ENCODE assay signal across 8 cellular contexts in genomic region chr12:57740656-57741412, GRCh38. TPM values are rescaled to one million over a fixed set of nuclear protein-coding genes. Genes with fewer than 3 reads are reported as not detected.
DNase-seq lines count a peak whose midpoint lies in the region; ATAC-seq, FAIRE-seq and TF ChIP-seq lines count a peak whose summit lies in the region.

No MANE protein-coding gene starts in this region.

- intact Hi-C loops in uterus (cut with DNase I; ENCODE audit: low total_unique reads): no loop called here

- H3K4me3 ChIP-seq in skin epidermis (peak overlapping the region; percentile 2 to 45 (median 31)), uterus (no peak overlapping the region)

- H3K27ac ChIP-seq in skin epidermis (peak overlapping the region in 13 of 21 experiments; percentile 24 to 87 (median 65)), uterus (no peak overlapping the region)

- H3K36me3 ChIP-seq in uterus: no peaks in the 10 kb centered on the region

- DNase-seq in GM12891 (ENCODE audit: insufficient read length, low spot score): peak; percentile 75
- DNase-seq in NOMO-1 treated with DMSO at 0.1 percent for 48 hours (lab: John Stamatoyannopoulos, UW; ENCODE audit: unreplicated experiment): peak; percentile 30
- DNase-seq in activated effector memory CD4-positive, alpha-beta T cell treated with anti-CD3 and anti-CD28 coated beads, Interleukin-2, amount 50 U/mL, for 16 hours: peak; percentile 92
- DNase-seq in uterus: no peak
- DNase-seq in frontal cortex (ENCODE audit: low spot score in 2 of 2): no peak
- no peak for DNase-seq in cortex of kidney (lab: John Stamatoyannopoulos, UW)

- peaks cover 0 to 27% of the 10 kb centered on the region in 2 donors for H3K4me1 ChIP-seq in uterus

- peaks cover 18 to 26% of the 10 kb centered on the region in 2 donors for H3K27me3 ChIP-seq in uterus

- no peak for TF ChIP-seq CTCF in uterus (IDR thresholded peaks at IDR 0.05)

- TF ChIP-seq POLR2A in GM12891 (IDR thresholded peaks at IDR 0.05; ENCODE audit: low read depth, low read length): no peak
- TF ChIP-seq POLR2A in uterus (IDR thresholded peaks at IDR 0.05): no peak

- FAIRE-seq in GM12891 (lab: Jason Lieb, UNC) (peak; percentile 90), frontal cortex (lab: Jason Lieb, UNC) (no peak)

- H3K9me3 ChIP-seq in uterus: no peaks in the 10 kb centered on the region

- ATAC-seq in GM21737 (IDR thresholded peaks at IDR 0.05; ENCODE audit: unreplicated experiment): peak; percentile 46

TF ChIP-seq in GM12891, 5 proteins besides CTCF, POLR2A, EP300 and RAD21:
- no peak for TF ChIP-seq TAF1 (IDR thresholded peaks at IDR 0.05; ENCODE audit: low read depth, low read length)
- TF ChIP-seq SPI1 (IDR thresholded peaks at IDR 0.05; ENCODE audit: low read depth, low read length): peak; percentile 40
- TF ChIP-seq POLR2AphosphoS5 (IDR thresholded peaks at IDR 0.05; ENCODE audit: low read depth, low read length): no peak
- no peak for TF ChIP-seq POU2F2 (IDR thresholded peaks at IDR 0.05; ENCODE audit: low read depth, low read length)
- TF ChIP-seq PAX5 (IDR thresholded peaks at IDR 0.05; ENCODE audit: insufficient read depth, low read length, severe bottlenecking): no peak

RNA-seq across cellular contexts. Expression of gene AGAP2, which starts 2.3 kb away (rescaled TPM):
- 6.3 TPM for polyA plus RNA-seq in GM12891 (2012; ENCODE audit: low read depth, missing spikeins)
- 1 to 10 TPM in 3 of 4 donors, under 1 TPM in 1; 0.29 to 6.3 (median 2.6) TPM for total RNA-seq in uterus
- total RNA-seq in frontal cortex: 25.7 TPM

RNA-seq across cellular contexts. Expression of gene TSPAN31, which starts 4.0 kb away (rescaled TPM):
- polyA plus RNA-seq in GM12891 (2012; ENCODE audit: low read depth, missing spikeins): 24.1 TPM
- total RNA-seq in uterus: 100 to 1,000 TPM in 1 of 4 donors, 10 to 100 TPM in 3; 38.2 to 103 (median 51.0) TPM
- 38.3 TPM for total RNA-seq in frontal cortex

RNA-seq across cellular contexts. Expression of gene CDK4, which starts 11.3 kb away (rescaled TPM):
- 100 TPM for polyA plus RNA-seq in GM12891 (2012; ENCODE audit: low read depth, missing spikeins)
- total RNA-seq in uterus: 100 to 1,000 TPM in 2 of 4 donors, 10 to 100 TPM in 2; 60.0 to 190 (median 110) TPM
- total RNA-seq in frontal cortex: 51.4 TPM

RNA-seq across cellular contexts. Expression of gene MARCHF9, which starts 14.1 kb away (rescaled TPM):
- polyA plus RNA-seq in GM12891 (2012; ENCODE audit: low read depth, missing spikeins): 6.8 TPM
- total RNA-seq in uterus (1 to 10 TPM in 3 of 4 donors, not detected in 1; 5.1 to 7.6 (median 6.8) TPM), frontal cortex (17.5 TPM)

RNA-seq across cellular contexts. Expression of gene CYP27B1, which starts 26.0 kb away (rescaled TPM):
- polyA plus RNA-seq in GM12891 (2012; ENCODE audit: low read depth, missing spikeins): 0.85 TPM
- 1 to 10 TPM in 1 of 4 donors, under 1 TPM in 1, not detected in 2; 0.28 to 1.2 TPM for total RNA-seq in uterus
- not detected for total RNA-seq in frontal cortex

Comparison
In these comparisons a context has a peak if more than half of its experiments do, and no peak if none do; other contexts are left out.
1. DNase-seq: peak in GM12891 (single experiment), NOMO-1 treated with DMSO at 0.1 percent for 48 hours (single experiment) and activated effector memory CD4-positive, alpha-beta T cell treated with anti-CD3 and anti-CD28 coated beads, Interleukin-2, amount 50 U/mL, for 16 hours (single experiment); none in uterus (0 of 2), frontal cortex (0 of 2) and cortex of kidney (single experiment).
2. H3K27ac ChIP-seq: peak in skin epidermis (13 of 21); none in uterus (0 of 2).
3. H3K4me3 ChIP-seq: peak in skin epidermis (7 of 7); none in uterus (0 of 2).